22 cellular contexts compared by ENCODE assay signal in the genomic region with DNA sequence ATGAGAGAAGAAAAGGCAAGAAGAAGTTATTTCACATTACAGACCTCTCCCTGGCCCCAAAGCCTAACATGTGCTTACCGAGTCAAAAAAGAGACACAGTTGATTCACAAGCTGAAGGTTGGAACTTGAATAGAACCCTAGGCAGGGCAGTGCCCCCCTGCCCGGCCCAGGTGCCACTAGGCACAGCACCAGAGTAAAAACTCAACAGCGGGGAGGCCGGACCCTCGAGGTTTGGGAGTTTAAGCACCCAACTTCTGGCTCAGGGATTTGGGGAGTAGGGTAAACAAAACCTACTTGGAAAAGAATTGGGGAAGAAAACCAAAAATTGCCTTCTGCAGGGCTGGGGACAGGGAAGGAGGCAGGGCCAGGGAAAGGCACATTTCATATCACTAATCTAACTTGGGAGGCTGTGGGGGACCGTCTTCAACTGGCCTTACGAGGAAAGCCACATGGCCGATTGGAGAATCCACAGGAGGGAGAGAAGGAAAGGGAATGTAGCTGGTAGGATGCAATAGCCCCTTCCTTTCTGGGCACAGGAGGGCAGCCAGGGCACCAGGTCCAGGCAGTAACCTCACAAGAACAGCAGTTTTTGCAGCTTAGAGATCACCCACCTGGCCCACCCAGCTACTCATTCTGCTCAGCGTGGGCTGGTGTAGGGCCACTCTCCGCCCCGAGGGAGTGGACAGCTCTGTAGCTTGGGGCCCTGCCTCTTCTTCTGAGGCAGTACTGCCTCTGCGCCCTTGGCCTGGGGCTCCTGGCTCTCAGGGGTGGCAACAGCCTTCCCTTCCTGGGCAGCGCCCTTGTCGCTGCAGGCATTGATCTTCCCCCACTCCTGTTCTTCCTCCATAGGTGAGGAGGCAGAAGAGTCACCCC. TPM values are rescaled to one million over a fixed set of nuclear protein-coding genes. Genes with fewer than 3 reads are reported as not detected.
DNase-seq lines count a peak whose midpoint lies in the region; ATAC-seq, FAIRE-seq and TF ChIP-seq lines count a peak whose summit lies in the region.
"Had no signal": no experiment of that assay in that cellular context is flagged by ENCODE, and none has a peak within 500 bp of the region (broad histone marks: within the 10 kb centered on the region; RNA-seq: fewer than 3 reads in every experiment).

No MANE protein-coding gene starts in this region.

- H4K20me1 ChIP-seq in BLaER1 treated with 17β-estradiol and CSF1 and Interleukin-3, amounts not matched to agents 10 nM and 100 nM = no peaks in the 10 kb centered on the region
- no peaks in the 10 kb centered on the region for H4K20me1 ChIP-seq in K562 (replicated peaks; ENCODE audit: control insufficient read depth, insufficient read depth, low read length)

- no peak for ATAC-seq in K562

- FAIRE-seq in K562 (lab: Jason Lieb, UNC) = no peak
- FAIRE-seq: GM19239, keratinocyte had no signal

- H3K27ac Mint-ChIP-seq in Caco-2 (ENCODE audit: unreplicated experiment) (peak overlapping the region; percentile 67), neural crest cell (ENCODE audit: unreplicated experiment) (no peak overlapping the region)

- H3K9me3 ChIP-seq in BLaER1 treated with 17β-estradiol and CSF1 and Interleukin-3, amounts not matched to agents 10 nM and 100 nM (replicated peaks in 1 of 11) = no peaks in the 10 kb centered on the region
- H3K9me3 ChIP-seq in Caco-2 (no peaks in the 10 kb centered on the region), K562 (replicated peaks; ENCODE audit: control insufficient read depth, insufficient read depth, low read depth, low read length) (no peaks in the 10 kb centered on the region)
- H3K9me3 ChIP-seq: sigmoid colon, SJCRH30, suprapubic skin had no signal

- no peaks in the 10 kb centered on the region for H3K27me3 Mint-ChIP-seq in Caco-2 (ENCODE audit: insufficient read depth, unreplicated experiment)
- H3K27me3 Mint-ChIP-seq in neural crest cell (ENCODE audit: low read depth) = no peaks in the 10 kb centered on the region

- CTCF ChIA-PET in Caco-2 (lab: Charles Lee) (interaction anchor here (0.7 kb wide), 2 partner anchors 118 to 290 kb away, joined by 3 to 5 read pairs; no protein-coding TSS in a partner anchor), K562 (lab: Yijun Ruan, JAX; ENCODE audit: low intra/inter-chr PET ratio) (no interaction called here)

- H3K4me2 ChIP-seq in BLaER1 treated with 17β-estradiol and CSF1 and Interleukin-3, amounts not matched to agents 10 nM and 100 nM = peak overlapping the region; percentile 88 to 99 (median 96); a peak in 20 of 22 replicates
- no peak overlapping the region for H3K4me2 ChIP-seq in K562 (ENCODE audit: insufficient read depth, low read length)

- H3K9me3 Mint-ChIP-seq in Caco-2 (ENCODE audit: unreplicated experiment) (no peaks in the 10 kb centered on the region), neural crest cell (no peaks in the 10 kb centered on the region)

- peak overlapping the region; percentile 55; the same call in 1 of the 2 replicates for H2AFZ ChIP-seq in K562 (ENCODE audit: low read depth, low read length)

- TF ChIP-seq POLR2A in K562 (conservative IDR thresholded peaks at IDR 0.05) = no peak

- no peaks in the 10 kb centered on the region for H3K27me3 ChIP-seq in BLaER1 treated with 17β-estradiol and CSF1 and Interleukin-3, amounts not matched to agents 10 nM and 100 nM
- H3K27me3 ChIP-seq in Caco-2 (replicated peaks; ENCODE audit: control insufficient read depth, insufficient read depth, low read length) = no peaks in the 10 kb centered on the region
- H3K27me3 ChIP-seq in K562 (ENCODE audit: control insufficient read depth in 2 of 2, insufficient read depth in 2 of 2, low read length in 2 of 2) = no peaks in the 10 kb centered on the region
- H3K27me3 ChIP-seq: hepatocyte, sigmoid colon, SJCRH30, suprapubic skin had no signal

- TF ChIP-seq EP300 in K562 (IDR thresholded peaks at IDR 0.05; ENCODE audit: low read length) = no peak

- 0 out of 22 replicates have a peak overlapping the region, but pooled peaks of 1 of the 11 experiments have one; percentile 90 for H3K9ac ChIP-seq in BLaER1 treated with 17β-estradiol and CSF1 and Interleukin-3, amounts not matched to agents 10 nM and 100 nM
- H3K9ac ChIP-seq in K562 (ENCODE audit: insufficient read depth in 1 of 2, low read depth in 2 of 2, low read length in 2 of 2) = no peak overlapping the region

- peak overlapping the region in 5 of 10 experiments; percentile 72 to 91 (median 85); a peak in 3 of 20 replicates for H3K4me3 ChIP-seq in BLaER1 treated with 17β-estradiol and CSF1 and Interleukin-3, amounts not matched to agents 10 nM and 100 nM
- no peak overlapping the region for H3K4me3 ChIP-seq in Caco-2 (ENCODE audit: low read depth, low read length)
- H3K4me3 ChIP-seq in K562 = no peak overlapping the region

- TF ChIP-seq CTCF in Caco-2 (IDR thresholded peaks at IDR 0.05; ENCODE audit: insufficient read depth in 1 of 2, low read depth in 1 of 2, low read length in 1 of 2, severe bottlenecking in 1 of 2, unreplicated experiment in 1 of 2) (no peak), K562 (IDR thresholded peaks at IDR 0.05 in 2 of 3, conservative IDR thresholded peaks at IDR 0.05 in 1 of 3; ENCODE audit: insufficient read depth in 2 of 3, low read depth in 1 of 3, low read length in 3 of 3) (no peak), neural crest cell (conservative IDR thresholded peaks at IDR 0.05) (no peak), GM20000 (IDR thresholded peaks at IDR 0.05; ENCODE audit: extremely low read depth, missing control alignments) (no peak)

- POLR2A ChIA-PET in Caco-2 (lab: Charles Lee) (no interaction called here), K562 (lab: Yijun Ruan, JAX) (interaction anchor here (0.5 to 1.4 kb wide), 3 partner anchors 17 to 972 kb away, joined by 3 to 8 read pairs (median 3); a partner anchor contains a TSS)

- H3K9me1 ChIP-seq in K562 (ENCODE audit: control insufficient read depth, insufficient read depth, low read length) = no peaks in the 10 kb centered on the region

- DNase-seq in Caco-2 (no peak), K562 (ENCODE audit: extremely low read depth in 1 of 4, low spot score in 3 of 4) (no peak), neural crest cell (ENCODE audit: low read depth, low spot score) (no peak), GM20000 (ENCODE audit: low spot score) (no peak), GF-D8 (lab: John Stamatoyannopoulos, UW) (no peak)
- DNase-seq in stimulated activated naive CD4-positive, alpha-beta T cell (lab: John Stamatoyannopoulos, UW) = no peak
- DNase-seq: AML-193; cerebellar nuclear complex; DND-41; HCEC 1CT; NCI-H1048; NCI-H774; PC-9; stimulated activated CD4-positive, alpha-beta T cell treated with anti-CD3 and anti-CD28 coated beads, Interleukin-2, amount 100 ng/mL, for 24 hours had no signal

- TF ChIP-seq RAD21 in K562 (CRISPR knock-in tag; conservative IDR thresholded peaks at IDR 0.05 in 1 of 2, IDR thresholded peaks at IDR 0.05 in 1 of 2) = no peak

- in situ Hi-C loops in K562 (cut with MboI) = no loop called here

- peaks cover 11% of the 10 kb centered on the region; the same call in 2 of the 3 replicates for H3K79me2 ChIP-seq in K562 (ENCODE audit: control insufficient read depth, insufficient read depth, low read length)

- WGBS in K562 (ENCODE audit: insufficient coverage, low coverage, missing lambda C conversion rate) = 74% methylated on average over 12 of the region's 14 CpGs

- no TSS peak for BruUV-seq in Caco-2 (replicated peaks; lab: Mats Ljungman, UMichigan)
- BruUV-seq in K562 (replicated peaks; lab: Mats Ljungman, UMichigan) = no TSS peak

- H3K4me3 Mint-ChIP-seq in Caco-2 (ENCODE audit: unreplicated experiment) = peak overlapping the region; percentile 47
- peak overlapping the region; percentile 85 for H3K4me3 Mint-ChIP-seq in neural crest cell

- H3K36me3 Mint-ChIP-seq in Caco-2 (ENCODE audit: insufficient read depth, unreplicated experiment) (peaks cover 22% of the 10 kb centered on the region), neural crest cell (ENCODE audit: low read depth) (peaks cover 2% of the 10 kb centered on the region)

- intact Hi-C loops in Caco-2 (cut with micrococcal nuclease; ENCODE audit: unreplicated experiment) (loop anchor here (5.0 kb wide), 1 partner anchor 395 kb away; no protein-coding TSS in a partner anchor), K562 (cut with micrococcal nuclease) (loop anchor here (5.0 kb wide), 2 partner anchors 115 to 400 kb away; no protein-coding TSS in a partner anchor)

- peaks cover 11 to 29% (median 24%) of the 10 kb centered on the region in 10 experiments for H3K4me1 ChIP-seq in BLaER1 treated with 17β-estradiol and CSF1 and Interleukin-3, amounts not matched to agents 10 nM and 100 nM
- H3K4me1 ChIP-seq in Caco-2 (peaks cover 11% of the 10 kb centered on the region; the same call in 1 of the 2 replicates), K562 (replicated peaks in 1 of 2; ENCODE audit: control insufficient read depth in 2 of 2, insufficient read depth in 2 of 2, low read length in 2 of 2) (peaks cover 10 to 23% of the 10 kb centered on the region in 2 experiments)
- H3K4me1 ChIP-seq: SJCRH30 had no signal

- H3K4me1 Mint-ChIP-seq in Caco-2 (ENCODE audit: low read depth, unreplicated experiment) = no peaks in the 10 kb centered on the region
- peaks cover 12% of the 10 kb centered on the region for H3K4me1 Mint-ChIP-seq in neural crest cell

- no peak overlapping the region for H3K27ac ChIP-seq in BLaER1 treated with 17β-estradiol and CSF1 and Interleukin-3, amounts not matched to agents 10 nM and 100 nM
- no peak overlapping the region for H3K27ac ChIP-seq in K562 (ENCODE audit: extremely low read depth, low read depth, low read length)

- peaks cover 8 to 19% (median 14%) of the 10 kb centered on the region in 11 experiments for H3K36me3 ChIP-seq in BLaER1 treated with 17β-estradiol and CSF1 and Interleukin-3, amounts not matched to agents 10 nM and 100 nM
- peaks cover under 1% of the 10 kb centered on the region; the same call in 1 of the 2 replicates for H3K36me3 ChIP-seq in Caco-2 (ENCODE audit: control insufficient read depth, insufficient read depth, low read length)
- H3K36me3 ChIP-seq in K562 (ENCODE audit: control insufficient read depth, insufficient read depth, low read length) = peaks cover 16% of the 10 kb centered on the region; the same call in 2 of the 3 replicates

RNA-seq across cellular contexts. Expression of a gene that starts 1.8 kb away (rescaled TPM):
- total RNA-seq in Caco-2 (2022) (64.3 and 73.1 TPM in 2 replicates), K562 (2014; rRNA removed) (62.9 and 64.7 TPM in 2 replicates), K562 (2014; rRNA removed; fragmentation: Illumina TruSeq; extraction: Trizol) (38.8 and 40.8 TPM in 2 replicates), K562 (2015; rRNA removed; fragmentation: Illumina TruSeq; extraction: Trizol) (17.0 and 17.9 TPM in 2 replicates), K562 (2021) (63.7 and 64.7 TPM in 2 replicates), neural crest cell (26.5 and 31.5 TPM in 2 replicates)
- 3.8 and 7.0 TPM in 2 replicates for total RNA-seq in K562 (2011; cell fraction: chromatin; rRNA removed; ENCODE audit: low replicate concordance)
- total RNA-seq in K562 (2011; cell fraction: nucleolus; rRNA removed) = 2.6 and 2.8 TPM in 2 replicates
- 5.9 and 6.8 TPM in 2 replicates for total RNA-seq in K562 (2011; cell fraction: nucleoplasm; rRNA removed)
- polyA plus RNA-seq in K562 (2011; rRNA removed) (30.9 and 36.9 TPM in 2 replicates), K562 (2014; fragmentation: Illumina TruSeq; extraction: Trizol) (11.6 and 12.4 TPM in 2 replicates), K562 (2014; fragmentation: Nextera tagmentation; extraction: Ambion mirVana) (10 to 100 TPM in 1 of 2 experiments, 1 to 10 TPM in 1; 8.5 to 14.5 TPM), K562 (2014; rRNA removed) (45.4 and 46.6 TPM in 2 replicates)
- polyA plus RNA-seq in K562 (2011; cell fraction: cytosol; rRNA removed) = 7.4 and 33.2 TPM in 2 replicates
- 7.2 and 7.6 TPM in 2 replicates for polyA plus RNA-seq in K562 (2011; cell fraction: nucleus; rRNA removed)
- polyA plus RNA-seq in K562 (2012) = 44.8 and 49.3 TPM in 2 replicates
- 6.0 and 7.6 TPM in 2 replicates for polyA minus RNA-seq in K562 (2011; rRNA and poly(A)+ RNA removed)
- 2.9 and 6.4 TPM in 2 replicates for polyA minus RNA-seq in K562 (2011; cell fraction: cytosol; rRNA and poly(A)+ RNA removed)
- 2.3 and 4.7 TPM in 2 replicates for polyA minus RNA-seq in K562 (2011; cell fraction: nucleus; rRNA and poly(A)+ RNA removed)

RNA-seq across cellular contexts. Expression of a gene that starts 24.5 kb away (rescaled TPM):
- total RNA-seq in Caco-2 (2022) = not detected in 2 replicates
- total RNA-seq in K562 (2011; cell fraction: chromatin; rRNA removed; ENCODE audit: low replicate concordance) = not detected in 2 replicates
- total RNA-seq in K562 (2011; cell fraction: nucleolus; rRNA removed) = not detected in 2 replicates
- total RNA-seq in K562 (2011; cell fraction: nucleoplasm; rRNA removed) = not detected in 2 replicates
- not detected in 2 replicates for total RNA-seq in K562 (2014; rRNA removed)
- not detected in 2 replicates for total RNA-seq in K562 (2014; rRNA removed; fragmentation: Illumina TruSeq; extraction: Trizol)
- total RNA-seq in K562 (2015; rRNA removed; fragmentation: Illumina TruSeq; extraction: Trizol) = not detected in 2 replicates
- total RNA-seq in K562 (2021) = not detected in 2 replicates
- not detected in 2 replicates for polyA plus RNA-seq in K562 (2011; rRNA removed)
- not detected in 2 replicates for polyA plus RNA-seq in K562 (2011; cell fraction: cytosol; rRNA removed)
- polyA plus RNA-seq in K562 (2011; cell fraction: nucleus; rRNA removed) = not detected in 2 replicates
- not detected in 2 replicates for polyA plus RNA-seq in K562 (2012)
- not detected in 2 replicates for polyA plus RNA-seq in K562 (2014; fragmentation: Illumina TruSeq; extraction: Trizol)
- not detected for polyA plus RNA-seq in K562 (2014; fragmentation: Nextera tagmentation; extraction: Ambion mirVana)
- not detected in 2 replicates for polyA plus RNA-seq in K562 (2014; rRNA removed)
- polyA minus RNA-seq in K562 (2011; rRNA and poly(A)+ RNA removed) = not detected in 2 replicates
- polyA minus RNA-seq in K562 (2011; cell fraction: cytosol; rRNA and poly(A)+ RNA removed) = not detected in 2 replicates
- not detected in 2 replicates for polyA minus RNA-seq in K562 (2011; cell fraction: nucleus; rRNA and poly(A)+ RNA removed)
- not detected in 2 replicates for total RNA-seq in neural crest cell
- total RNA-seq: hepatocyte, osteoblast, PC-9, suprapubic skin had no signal
- polyA plus RNA-seq: hepatocyte, keratinocyte had no signal
